Comparison of ENCODE assay signal across 21 cellular contexts in the genomic region with DNA sequence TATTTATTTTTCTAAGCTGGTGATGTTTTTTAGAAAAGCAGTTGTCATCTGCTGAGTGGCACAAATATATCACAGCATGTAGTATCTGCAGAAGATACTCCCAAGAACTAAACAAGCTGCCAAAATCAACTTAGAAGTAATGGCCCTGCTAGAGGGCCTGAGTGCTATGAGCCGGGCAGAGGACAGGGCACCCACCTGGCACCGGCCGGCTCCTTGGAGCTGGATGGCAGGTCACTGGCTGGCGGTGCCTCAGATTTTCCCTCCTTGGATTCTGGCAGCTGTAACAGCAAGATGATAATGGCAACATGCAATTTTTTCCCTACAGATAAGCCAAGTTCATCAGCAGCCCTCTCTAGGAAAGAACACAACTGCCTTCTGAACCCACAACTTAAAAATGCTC.
"Had no signal": no experiment of that assay in that cellular context is flagged by ENCODE, and none has a peak within 500 bp of the region (broad histone marks: within the 10 kb centered on the region; RNA-seq: fewer than 3 reads in every experiment).

No MANE protein-coding gene starts in this region.

- ATAC-seq: activated T-cell treated with anti-CD3 and anti-CD28 coated beads, Interleukin-2, amount 50 U/mL, for 4 hours; foreskin keratinocyte; lower lobe of right lung; stimulated activated naive CD8-positive, alpha-beta T cell treated with anti-CD3 and anti-CD28 coated beads, Interleukin-15, Interleukin-2, amounts not matched to agents 100 U/mL and 50 U/mL, for 24 hours; T-helper 17 cell had no signal

- DNase-seq: activated CD4-positive, alpha-beta T cell treated with anti-CD3 and anti-CD28 coated beads, Interleukin-2, amount 50 U/mL, for 48 hours; activated effector memory CD4-positive, alpha-beta T cell treated with Interleukin-2 at 50 U/mL for 16 hours; activated T-cell treated with anti-CD3 and anti-CD28 coated beads, Interleukin-2, amount 50 U/mL, for 4 hours; amygdala; caudate nucleus; foreskin keratinocyte; hippocampal formation; left cardiac atrium; lower lobe of right lung; nephron progenitor cell; nucleus accumbens; posterior cingulate gyrus; retina; stimulated activated CD4-positive, alpha-beta T cell treated with anti-CD3 and anti-CD28 coated beads, Interleukin-12 subunit alpha, Interleukin-12 subunit beta, amount 100 ng/mL, for 4 hours; stimulated activated CD4-positive, alpha-beta T cell treated with anti-CD3 and anti-CD28 coated beads, Interleukin-1b, Interleukin-23, amount 100 ng/mL, for 48 hours; stimulated activated CD8-positive, alpha-beta memory T cell treated with anti-CD3 and anti-CD28 coated beads, Interleukin-4, amount 100 ng/mL, for 48 hours; stimulated activated naive CD8-positive, alpha-beta T cell treated with anti-CD3 and anti-CD28 coated beads, Interleukin-15, Interleukin-2, amounts not matched to agents 100 U/mL and 50 U/mL, for 24 hours; T-helper 17 cell; trophoblast cell; WERI-Rb-1 had no signal

- H3K4me1 Mint-ChIP-seq: nephron progenitor cell had no signal

- H3K9me3 ChIP-seq: lower lobe of right lung had no signal

- H3K9me3 Mint-ChIP-seq: activated T-cell treated with anti-CD3 and anti-CD28 coated beads, Interleukin-2, amount 50 U/mL, for 4 hours; nephron progenitor cell had no signal

- H3K27me3 Mint-ChIP-seq: activated naive CD8-positive, alpha-beta T cell; T-helper 17 cell had no signal

- H3K4me1 ChIP-seq: foreskin keratinocyte, lower lobe of right lung had no signal

- H3K27ac ChIP-seq: foreskin keratinocyte, lower lobe of right lung, WERI-Rb-1 had no signal

- H3K4me3 ChIP-seq: lower lobe of right lung had no signal

- H3K4me3 Mint-ChIP-seq: activated naive CD8-positive, alpha-beta T cell; activated T-cell treated with anti-CD3 and anti-CD28 coated beads, Interleukin-2, amount 50 U/mL, for 4 hours; nephron progenitor cell; T-helper 17 cell had no signal

- H3K27me3 ChIP-seq: foreskin keratinocyte had no signal

- H3K27ac Mint-ChIP-seq: T-helper 17 cell had no signal
